ENCODE assay signal across 8 cellular contexts in the genomic region with DNA sequence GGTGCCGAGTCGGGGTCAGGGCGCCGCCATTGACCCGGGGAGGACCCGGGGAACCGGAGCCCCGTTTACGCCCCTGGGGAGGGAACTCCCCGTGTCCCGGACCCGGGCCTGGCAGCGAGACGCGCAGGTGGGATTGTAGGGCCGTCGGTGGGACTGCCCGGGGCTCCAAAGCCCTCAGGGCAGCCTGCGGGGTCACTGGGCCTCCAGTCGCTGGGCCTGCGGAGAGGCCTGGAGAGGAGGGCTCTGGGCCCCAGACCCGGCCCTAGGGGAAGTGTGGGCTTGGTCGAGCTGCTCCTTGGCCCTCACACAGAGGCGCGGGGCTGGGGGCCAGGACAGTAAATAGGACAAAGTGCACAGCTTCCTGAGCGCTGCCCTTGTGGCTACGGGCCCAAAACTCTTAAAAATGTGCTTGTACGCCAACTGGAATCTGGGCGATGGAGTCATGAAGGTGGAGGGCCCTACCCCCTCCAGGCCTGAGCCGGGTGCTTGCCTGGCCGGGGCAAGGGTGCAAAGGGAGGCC. TPM values are rescaled to one million over a fixed set of nuclear protein-coding genes. Genes with fewer than 3 reads are reported as not detected.
DNase-seq lines count a peak whose midpoint lies in the region; ATAC-seq, FAIRE-seq and TF ChIP-seq lines count a peak whose summit lies in the region.

No MANE protein-coding gene starts in this region.

- peaks cover 12% of the 10 kb centered on the region for H3K27me3 Mint-ChIP-seq in activated CD4-positive, alpha-beta T cell treated with anti-CD3 and anti-CD28 coated beads for 36 hours
- peaks cover 3% of the 10 kb centered on the region for H3K27me3 Mint-ChIP-seq in type B pancreatic cell

- peak overlapping the region; percentile 68 to 91 (median 86) for H3K27ac ChIP-seq in body of pancreas
- no peak overlapping the region for H3K27ac ChIP-seq in HepG2 (ENCODE audit: extremely low read length, insufficient read depth, low read length)

- H2AFZ ChIP-seq in HepG2 (ENCODE audit: low read length): no peak overlapping the region

- peaks cover 6% of the 10 kb centered on the region for H3K4me1 Mint-ChIP-seq in activated CD4-positive, alpha-beta T cell treated with anti-CD3 and anti-CD28 coated beads for 36 hours
- peaks cover 12% of the 10 kb centered on the region for H3K4me1 Mint-ChIP-seq in type B pancreatic cell (ENCODE audit: unreplicated experiment)

- 33 to 53% methylated on average over 8 to 26 of the region's 31 CpGs for WGBS in body of pancreas, 2 donors
- 50% methylated on average over 20 of the region's 31 CpGs for WGBS in HepG2 (ENCODE audit: low lambda C conversion rate)

- intact Hi-C loops in activated CD4-positive, alpha-beta T cell treated with anti-CD3 and anti-CD28 coated beads for 36 hours (cut with DNase I, micrococcal nuclease): loop anchor here in 1 of 2 experiments (1.0 to 2.0 kb wide), 2 partner anchors 130 to 299 kb away; a partner anchor contains a TSS
- intact Hi-C loops in body of pancreas (cut with DNase I) (no loop called here), HepG2 (cut with micrococcal nuclease; ENCODE audit: unreplicated experiment) (no loop called here)

- in situ Hi-C loops in HepG2 (cut with HindIII; ENCODE audit: extremely low pct_ligation_motif_present, low pct_unique_long_range_greater_than_20kb): no loop called here
- in situ Hi-C loops in G401 (cut with HindIII; ENCODE audit: low sequenced_read_pairs): no loop called here

- no peak overlapping the region for H3K27ac Mint-ChIP-seq in activated CD4-positive, alpha-beta T cell treated with anti-CD3 and anti-CD28 coated beads for 36 hours
- no peak overlapping the region for H3K27ac Mint-ChIP-seq in type B pancreatic cell

- no peaks in the 10 kb centered on the region for H3K36me3 ChIP-seq in body of pancreas (replicated peaks in 1 of 2; ENCODE audit: insufficient read depth in 1 of 2, low read depth in 2 of 2)
- no peaks in the 10 kb centered on the region for H3K36me3 ChIP-seq in HepG2 (replicated peaks in 1 of 2; ENCODE audit: control insufficient read depth in 1 of 2, insufficient read depth in 2 of 2, low read length in 2 of 2)

- no peaks in the 10 kb centered on the region for H3K36me3 Mint-ChIP-seq in activated CD4-positive, alpha-beta T cell treated with anti-CD3 and anti-CD28 coated beads for 36 hours (ENCODE audit: low read depth)
- peaks cover 3% of the 10 kb centered on the region for H3K36me3 Mint-ChIP-seq in type B pancreatic cell

- POLR2A ChIA-PET in activated CD4-positive, alpha-beta T cell treated with anti-CD3 and anti-CD28 coated beads for 36 hours (lab: Charles Lee): no interaction called here
- POLR2A ChIA-PET in HepG2 (lab: Yijun Ruan, JAX): no interaction called here

- ATAC-seq in activated CD4-positive, alpha-beta T cell treated with anti-CD3 and anti-CD28 coated beads for 36 hours: no peak
- ATAC-seq in body of pancreas (peak; percentile 55), HepG2 (peak; percentile 44), GM21360 (IDR thresholded peaks at IDR 0.05; ENCODE audit: unreplicated experiment) (no peak)

- H3K4me2 ChIP-seq in HepG2 (ENCODE audit: low read depth, low read length): peak overlapping the region; percentile 56

- BruUV-seq in HepG2 (replicated peaks; lab: Mats Ljungman, UMichigan): no TSS peak

- peak overlapping the region; percentile 11 for H3K4me3 Mint-ChIP-seq in activated CD4-positive, alpha-beta T cell treated with anti-CD3 and anti-CD28 coated beads for 36 hours
- H3K4me3 Mint-ChIP-seq in type B pancreatic cell: peak overlapping the region; percentile 71

- TF ChIP-seq EP300 in HepG2 (IDR thresholded peaks at IDR 0.05; ENCODE audit: low read depth in 2 of 2, low read length in 2 of 2): no peak
- no peak for TF ChIP-seq EP300 in HepG2 (CRISPR knock-in tag; IDR thresholded peaks at IDR 0.05; ENCODE audit: borderline replicate concordance)

- H3K4me3 ChIP-seq in body of pancreas (peak overlapping the region; percentile 49 to 59), HepG2 (replicated peaks in 1 of 3; ENCODE audit: insufficient read depth in 1 of 3, low read depth in 2 of 3, low read length in 3 of 3) (peak overlapping the region in 1 of 3 experiments; percentile 9; a peak in 1 of 6 replicates)

- H3K27me3 ChIP-seq in body of pancreas: no peaks in the 10 kb centered on the region
- H3K27me3 ChIP-seq in HepG2 (ENCODE audit: control insufficient read depth in 1 of 2, insufficient read depth in 2 of 2, low read length in 2 of 2): peaks cover 0 to 3% of the 10 kb centered on the region in 2 experiments; a peak in 2 of 5 replicates

- CTCF ChIA-PET in activated CD4-positive, alpha-beta T cell treated with anti-CD3 and anti-CD28 coated beads for 36 hours (lab: Charles Lee): no interaction called here
- CTCF ChIA-PET in HepG2 (lab: Yijun Ruan, JAX; ENCODE audit: low intra/inter-chr PET ratio, low total read pairs): no interaction called here

- TF ChIP-seq RAD21 in HepG2 (CRISPR knock-in tag; IDR thresholded peaks at IDR 0.05): no peak

- H3K9ac ChIP-seq in HepG2 (ENCODE audit: insufficient read depth, low read depth, low read length): no peak overlapping the region

- TF ChIP-seq CTCF in body of pancreas (IDR thresholded peaks at IDR 0.05) (no peak), HepG2 (CRISPR knock-in tag; IDR thresholded peaks at IDR 0.05) (no peak), type B pancreatic cell (conservative IDR thresholded peaks at IDR 0.05) (no peak)

- no peaks in the 10 kb centered on the region for H3K79me2 ChIP-seq in HepG2 (ENCODE audit: insufficient read depth, low read length)

- no peak for TF ChIP-seq POLR2A in body of pancreas (IDR thresholded peaks at IDR 0.05)
- TF ChIP-seq POLR2A in HepG2 (IDR thresholded peaks at IDR 0.05; ENCODE audit: insufficient read depth in 1 of 2, low read depth in 2 of 2, low read length in 2 of 2): no peak

- H4K20me1 ChIP-seq in HepG2 (ENCODE audit: insufficient read depth, low read length): no peaks in the 10 kb centered on the region

- H3K9me3 ChIP-seq in body of pancreas (no peaks in the 10 kb centered on the region), HepG2 (ENCODE audit: low read length) (no peaks in the 10 kb centered on the region)

- FAIRE-seq in HepG2 (lab: Jason Lieb, UNC): no peak

- H3K4me1 ChIP-seq in body of pancreas (peaks cover 29% of the 10 kb centered on the region), HepG2 (ENCODE audit: insufficient read depth, low read length) (peaks cover 27% of the 10 kb centered on the region)

- no peak for DNase-seq in activated CD4-positive, alpha-beta T cell treated with anti-CD3 and anti-CD28 coated beads for 36 hours
- no peak for DNase-seq in activated CD4-positive, alpha-beta T cell treated with anti-CD3 and anti-CD28 coated beads, Interleukin-2, amount 50 U/mL, for 48 hours
- DNase-seq in body of pancreas: peak; percentile 52 to 71 (median 58)
- no peak for DNase-seq in HepG2 (ENCODE audit: low spot score)
- DNase-seq in type B pancreatic cell (ENCODE audit: extremely low spot score, unreplicated experiment): no peak
- DNase-seq in cortex of kidney (lab: John Stamatoyannopoulos, UW): no peak
- no peak for DNase-seq in G401 (ENCODE audit: low spot score)

- H3K9me3 Mint-ChIP-seq in activated CD4-positive, alpha-beta T cell treated with anti-CD3 and anti-CD28 coated beads for 36 hours (ENCODE audit: low read depth): no peaks in the 10 kb centered on the region
- H3K9me3 Mint-ChIP-seq in type B pancreatic cell: peaks cover 3% of the 10 kb centered on the region

TF ChIP-seq in HepG2, 621 proteins besides CTCF, POLR2A, EP300 and RAD21 (continues in another document):
- TF ChIP-seq ZSCAN12 (CRISPR knock-in tag; IDR thresholded peaks at IDR 0.05): no peak
- TF ChIP-seq, protein P1, sequence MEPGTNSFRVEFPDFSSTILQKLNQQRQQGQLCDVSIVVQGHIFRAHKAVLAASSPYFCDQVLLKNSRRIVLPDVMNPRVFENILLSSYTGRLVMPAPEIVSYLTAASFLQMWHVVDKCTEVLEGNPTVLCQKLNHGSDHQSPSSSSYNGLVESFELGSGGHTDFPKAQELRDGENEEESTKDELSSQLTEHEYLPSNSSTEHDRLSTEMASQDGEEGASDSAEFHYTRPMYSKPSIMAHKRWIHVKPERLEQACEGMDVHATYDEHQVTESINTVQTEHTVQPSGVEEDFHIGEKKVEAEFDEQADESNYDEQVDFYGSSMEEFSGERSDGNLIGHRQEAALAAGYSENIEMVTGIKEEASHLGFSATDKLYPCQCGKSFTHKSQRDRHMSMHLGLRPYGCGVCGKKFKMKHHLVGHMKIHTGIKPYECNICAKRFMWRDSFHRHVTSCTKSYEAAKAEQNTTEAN (CRISPR knock-in tag; conservative IDR thresholded peaks at IDR 0.05): no peak
- TF ChIP-seq HOXD1 (CRISPR knock-in tag; IDR thresholded peaks at IDR 0.05): no peak
- TF ChIP-seq ZNF788 (CRISPR knock-in tag; IDR thresholded peaks at IDR 0.05; ENCODE audit: borderline replicate concordance): no peak
- no peak for TF ChIP-seq FOSL2 (CRISPR knock-in tag; IDR thresholded peaks at IDR 0.05)

RNA-seq across cellular contexts. Expression of a gene that starts 0.7 kb away (rescaled TPM):
- 1 to 10 TPM; 3.5 to 3.8 TPM for total RNA-seq in activated CD4-positive, alpha-beta T cell treated with anti-CD3 and anti-CD28 coated beads for 36 hours
- total RNA-seq in body of pancreas: 100 to 1,000 TPM in 1 of 2 donors, 10 to 100 TPM in 1; 24.1 to 153 TPM
- not detected in 2 replicates for total RNA-seq in HepG2 (2016; rRNA removed; fragmentation: Illumina TruSeq; extraction: Trizol)
- total RNA-seq in HepG2 (2016; cell fraction: cytosol; rRNA removed; fragmentation: Illumina TruSeq; extraction: Trizol; ENCODE audit: low read depth): not detected in 2 replicates
- 0.13 TPM in 1 of 2 replicates, not detected in the other for total RNA-seq in HepG2 (2016; cell fraction: insoluble cytoplasmic fraction; rRNA removed; fragmentation: Illumina TruSeq; extraction: Trizol)
- total RNA-seq in HepG2 (2016; cell fraction: membrane; rRNA removed; fragmentation: Illumina TruSeq; extraction: Trizol): not detected in 2 replicates
- not detected in 2 replicates for total RNA-seq in HepG2 (2016; cell fraction: nucleus; rRNA removed; fragmentation: Illumina TruSeq; extraction: Trizol)
- not detected in 2 replicates for polyA plus RNA-seq in HepG2 (2011; rRNA removed)
- polyA plus RNA-seq in HepG2 (2011; cell fraction: cytosol; rRNA removed): not detected in 2 replicates
- polyA plus RNA-seq in HepG2 (2011; cell fraction: nucleus; rRNA removed): not detected in 2 replicates
- not detected in 2 replicates for polyA plus RNA-seq in HepG2 (2012)
- polyA plus RNA-seq in HepG2 (2016; cell fraction: cytosol; fragmentation: Illumina TruSeq; extraction: Trizol; ENCODE audit: low read depth): not detected in 2 replicates
- not detected in 2 replicates for polyA plus RNA-seq in HepG2 (2016; cell fraction: insoluble cytoplasmic fraction; fragmentation: Illumina TruSeq; extraction: Trizol; ENCODE audit: low read depth)
- polyA plus RNA-seq in HepG2 (2016; cell fraction: membrane; fragmentation: Illumina TruSeq; extraction: Trizol; ENCODE audit: low read depth): not detected in 2 replicates
- polyA plus RNA-seq in HepG2 (2016; cell fraction: nucleus; fragmentation: Illumina TruSeq; extraction: Trizol; ENCODE audit: insufficient read depth, low read depth): not detected in 2 replicates
- polyA minus RNA-seq in HepG2 (2011; rRNA and poly(A)+ RNA removed; ENCODE audit: low replicate concordance): 2.3 TPM in 1 of 2 replicates, not detected in the other
- polyA minus RNA-seq in HepG2 (2011; cell fraction: cytosol; rRNA and poly(A)+ RNA removed): not detected in 2 replicates
- not detected in 2 replicates for polyA minus RNA-seq in HepG2 (2011; cell fraction: nucleus; rRNA and poly(A)+ RNA removed)
- 4.0 and 6.1 TPM in 2 replicates for total RNA-seq in type B pancreatic cell (ENCODE audit: low replicate concordance)
- 0.78 and 0.86 TPM in 2 replicates for total RNA-seq in G401 (2014; rRNA removed; shearing (Covaris generic))

Comparison
In these comparisons a context has a peak if more than half of its experiments do, and no peak if none do; other contexts are left out.
1. ATAC-seq: peak in body of pancreas (single experiment) and HepG2 (single experiment); none in activated CD4-positive, alpha-beta T cell treated with anti-CD3 and anti-CD28 coated beads for 36 hours (single experiment) and GM21360 (single experiment).
2. DNase-seq: peak in body of pancreas (4 of 4); none in activated CD4-positive, alpha-beta T cell treated with anti-CD3 and anti-CD28 coated beads for 36 hours (single experiment), activated CD4-positive, alpha-beta T cell treated with anti-CD3 and anti-CD28 coated beads, Interleukin-2, amount 50 U/mL, for 48 hours (0 of 2), HepG2 (single experiment), type B pancreatic cell (single experiment), cortex of kidney (single experiment) and G401 (single experiment).